8 cellular contexts compared by ENCODE assay signal in genomic region chr7:77696057-77696642, GRCh38. TPM values are rescaled to one million over a fixed set of nuclear protein-coding genes. Genes with fewer than 3 reads are reported as not detected.
DNase-seq lines count a peak whose midpoint lies in the region; ATAC-seq, FAIRE-seq and TF ChIP-seq lines count a peak whose summit lies in the region.

Gene RSBN1L (plus strand): TSS chr7:77696459. CDS start chr7:77696470, 11 bp downstream.

- peaks cover 42% of the 10 kb centered on the region for H4K20me1 ChIP-seq in Loucy (ENCODE audit: insufficient read depth, low read length, poor library complexity, severe bottlenecking)

- H3K36me3 Mint-ChIP-seq in nephron progenitor cell (ENCODE audit: low read depth), result peaks cover 44% of the 10 kb centered on the region

- H3K27me3 ChIP-seq in Loucy (ENCODE audit: insufficient read depth, low read length, poor library complexity, severe bottlenecking), result no peaks in the 10 kb centered on the region

- peak; percentile 15 for FAIRE-seq in H54 (lab: Jason Lieb, UNC)

- ATAC-seq in stimulated activated naive CD8-positive, alpha-beta T cell treated with anti-CD3 and anti-CD28 coated beads, Interleukin-15, amount 100 ng/mL, for 72 hours, result peak; percentile 98

- H3K9ac ChIP-seq in ES-I3 (ENCODE audit: low read depth, low read length) (peak within 1 kb of the TSS; percentile 97), Loucy (ENCODE audit: low read depth, low read length, poor library complexity, severe bottlenecking) (peak within 1 kb of the TSS; percentile 90)

- H3K4me1 ChIP-seq in ES-I3 (ENCODE audit: insufficient read depth, low read length), result peaks cover 4% of the 10 kb centered on the region; the same call in 1 of the 2 replicates
- H3K4me1 ChIP-seq in Loucy (ENCODE audit: insufficient read depth, low read length, poor library complexity, severe bottlenecking), result peaks cover 38% of the 10 kb centered on the region

- no peaks in the 10 kb centered on the region for H3K9me3 ChIP-seq in ES-I3 (ENCODE audit: control insufficient read depth, insufficient read depth, low read length)
- H3K9me3 ChIP-seq in Loucy (ENCODE audit: insufficient read depth, low read depth, low read length), result no peaks in the 10 kb centered on the region

- H3K4me3 Mint-ChIP-seq in nephron progenitor cell, result peak within 1 kb of the TSS; percentile 97
- H3K4me3 Mint-ChIP-seq in stimulated activated naive CD8-positive, alpha-beta T cell treated with anti-CD3 and anti-CD28 coated beads, Interleukin-15, amount 100 ng/mL, for 72 hours, result peak within 1 kb of the TSS; percentile 97 to 98

- H3K36me3 ChIP-seq in ES-I3 (ENCODE audit: insufficient read depth, low read length) (no peaks in the 10 kb centered on the region), Loucy (ENCODE audit: insufficient read depth, low read length) (no peaks in the 10 kb centered on the region)

- no peaks in the 10 kb centered on the region for H3K9me2 ChIP-seq in Loucy (replicated peaks; ENCODE audit: low read depth, low read length)

- H3K9me3 Mint-ChIP-seq in nephron progenitor cell, result peaks cover 4% of the 10 kb centered on the region
- no peaks in the 10 kb centered on the region for H3K9me3 Mint-ChIP-seq in stimulated activated naive CD8-positive, alpha-beta T cell treated with anti-CD3 and anti-CD28 coated beads, Interleukin-15, amount 100 ng/mL, for 72 hours

- H3K4me1 Mint-ChIP-seq in nephron progenitor cell, result peaks cover 56% of the 10 kb centered on the region
- peaks cover 49% of the 10 kb centered on the region for H3K4me1 Mint-ChIP-seq in stimulated activated naive CD8-positive, alpha-beta T cell treated with anti-CD3 and anti-CD28 coated beads, Interleukin-15, amount 100 ng/mL, for 72 hours

- H3K27me3 Mint-ChIP-seq in nephron progenitor cell (ENCODE audit: low read depth, poor library complexity), result no peaks in the 10 kb centered on the region
- H3K27me3 Mint-ChIP-seq in stimulated activated naive CD8-positive, alpha-beta T cell treated with anti-CD3 and anti-CD28 coated beads, Interleukin-15, amount 100 ng/mL, for 72 hours, result no peaks in the 10 kb centered on the region

- peak within 1 kb of the TSS; percentile 98 for H3K27ac Mint-ChIP-seq in nephron progenitor cell
- H3K27ac Mint-ChIP-seq in stimulated activated naive CD8-positive, alpha-beta T cell treated with anti-CD3 and anti-CD28 coated beads, Interleukin-15, amount 100 ng/mL, for 72 hours, result peak within 1 kb of the TSS; percentile 97 to 98

- peak within 1 kb of the TSS; percentile 94 for H3K4me2 ChIP-seq in Loucy (ENCODE audit: low read depth, low read length, poor library complexity, severe bottlenecking)

- peaks cover 55% of the 10 kb centered on the region for H3K79me2 ChIP-seq in Loucy (ENCODE audit: insufficient read depth, low read length)

- DNase-seq in H54 (ENCODE audit: insufficient read length, low spot score) (peak; percentile 74), fibroblast of the aortic adventitia (ENCODE audit: low read depth) (peak; percentile 96), nephron progenitor cell (peak; percentile 98)
- peak; percentile 98 for DNase-seq in activated effector memory CD4-positive, alpha-beta T cell treated with Interleukin-2 at 50 U/mL for 16 hours
- DNase-seq in stimulated activated naive CD8-positive, alpha-beta T cell treated with anti-CD3 and anti-CD28 coated beads, Interleukin-15, amount 100 ng/mL, for 72 hours, result peak; percentile 98

- peak within 1 kb of the TSS; percentile 98 for H2AFZ ChIP-seq in Loucy (ENCODE audit: low read length)

- peak within 1 kb of the TSS; percentile 95 for H3K4me3 ChIP-seq in Loucy (ENCODE audit: low read length, poor library complexity, severe bottlenecking)
- H3K4me3 ChIP-seq in fibroblast of the aortic adventitia (ENCODE audit: low read depth, low read length), result peak within 1 kb of the TSS; percentile 93

- TF ChIP-seq CTCF in Loucy (conservative IDR thresholded peaks at IDR 0.05; ENCODE audit: low read length), result peak; percentile 35; the same call in 1 of the 2 replicates
- TF ChIP-seq CTCF in fibroblast of the aortic adventitia (IDR thresholded peaks at IDR 0.05; ENCODE audit: insufficient read depth, low read length), result peak; percentile 47
- peak; percentile 16 for TF ChIP-seq CTCF in nephron progenitor cell (IDR thresholded peaks at IDR 0.05)

- peak; percentile 80 for TF ChIP-seq POLR2A in H54 (IDR thresholded peaks at IDR 0.05; ENCODE audit: low read depth, low read length)
- peak; percentile 94 for TF ChIP-seq POLR2A in Raji (IDR thresholded peaks at IDR 0.05; ENCODE audit: insufficient read depth, low read depth, low read length)

- no peaks in the 10 kb centered on the region for H3F3A ChIP-seq in Loucy (ENCODE audit: low read depth)

RNA-seq across cellular contexts. Expression of gene RSBN1L, which starts in this region (rescaled TPM):
- total RNA-seq in fibroblast of the aortic adventitia (ENCODE audit: low replicate concordance), result 17.0 and 36.1 TPM in 2 replicates

Comparison
In these comparisons a context has a peak if more than half of its experiments do, and no peak if none do; other contexts are left out.
1. Peak in every context shown above with its lines: DNase-seq, ATAC-seq and H3K4me3 ChIP-seq.